In genomic region chr19:50728084-50728737, GRCh38 we compare ENCODE assay signal across 8 cellular contexts. TPM values are rescaled to one million over a fixed set of nuclear protein-coding genes. Genes with fewer than 3 reads are reported as not detected.
DNase-seq lines count a peak whose midpoint lies in the region; ATAC-seq and TF ChIP-seq lines count a peak whose summit lies in the region.

No MANE protein-coding gene starts in this region.

- intact Hi-C loops in posterior cingulate gyrus (cut with DNase I): no loop called here

- no peak for ATAC-seq in GM21390 (IDR thresholded peaks at IDR 0.05; ENCODE audit: unreplicated experiment)
- ATAC-seq in HG03159 (IDR thresholded peaks at IDR 0.05; ENCODE audit: unreplicated experiment): no peak

- TF ChIP-seq CTCF in AG09319 (IDR thresholded peaks at IDR 0.05; ENCODE audit: low read depth, low read length) (no peak), NB4 (IDR thresholded peaks at IDR 0.05; ENCODE audit: low read depth, low read length) (no peak)

- peak; percentile 85 for TF ChIP-seq POLR2A in NB4 (IDR thresholded peaks at IDR 0.05; ENCODE audit: extremely low read depth, insufficient read length)

- DNase-seq in AG09319 (ENCODE audit: extremely low read depth, low read depth) (peak; percentile 36), NB4 (ENCODE audit: low read depth) (peak; percentile 98), activated T-cell treated with anti-CD3 and anti-CD28 coated beads for 24 hours (ENCODE audit: low read depth) (peak; percentile 74), foreskin melanocyte (peak; percentile 82), posterior cingulate gyrus (peak; percentile 59 to 97 (median 78)), ureter (ENCODE audit: low spot score) (peak; percentile 58)

- H3K4me3 ChIP-seq in NB4 (ENCODE audit: low read depth, low read length): peak overlapping the region; percentile 28

RNA-seq across cellular contexts. Expression of gene CLEC11A, which starts 5.0 kb away (rescaled TPM):
- 8.1 TPM for total RNA-seq in ureter

RNA-seq across cellular contexts. Expression of gene SHANK1, which starts 8.6 kb away (rescaled TPM):
- 0.29 TPM for total RNA-seq in ureter

RNA-seq across cellular contexts. Expression of gene GPR32, which starts 42.1 kb away (rescaled TPM):
- total RNA-seq in ureter: not detected

Comparison
In these comparisons a context has a peak if more than half of its experiments do, and no peak if none do; other contexts are left out.
1. DNase-seq: peak in every context shown above with its lines; median percentile 98 in NB4; 82 in foreskin melanocyte; 78 in posterior cingulate gyrus; 74 in activated T-cell treated with anti-CD3 and anti-CD28 coated beads for 24 hours; 58 in ureter; 36 in AG09319.